ENCODE assay signal across 9 cellular contexts in genomic region chr1:234617135-234617985, GRCh38. TPM values are rescaled to one million over a fixed set of nuclear protein-coding genes. Genes with fewer than 3 reads are reported as not detected.
DNase-seq lines count a peak whose midpoint lies in the region; ATAC-seq, FAIRE-seq and TF ChIP-seq lines count a peak whose summit lies in the region.
"Had no signal": no experiment of that assay in that cellular context is flagged by ENCODE, and none has a peak within 500 bp of the region (broad histone marks: within the 10 kb centered on the region; RNA-seq: fewer than 3 reads in every experiment).

No MANE protein-coding gene starts in this region.

- no peak overlapping the region for H4K5ac ChIP-seq in H1 (ENCODE audit: insufficient read length, low read depth, low read length)

- H3K4me1 Mint-ChIP-seq in neural progenitor cell: peaks cover 52% of the 10 kb centered on the region
- H3K4me1 Mint-ChIP-seq in stimulated activated naive CD8-positive, alpha-beta T cell treated with anti-CD3 and anti-CD28 coated beads, Interleukin-15, amount 100 ng/mL, for 72 hours: peaks cover 48% of the 10 kb centered on the region

- H3K27ac ChIP-seq in BLaER1 treated with 17β-estradiol and CSF1 and Interleukin-3, amounts not matched to agents 10 nM and 100 nM: peak overlapping the region in 8 of 11 experiments; percentile 20 to 100 (median 54); a peak in 14 of 22 replicates
- H3K27ac ChIP-seq in MM.1S (ENCODE audit: low read length): no peak overlapping the region
- peak overlapping the region; percentile 18; the same call in 1 of the 2 replicates for H3K27ac ChIP-seq in H1 (ENCODE audit: low read depth, low read length)
- H3K27ac ChIP-seq in neural progenitor cell: no peak overlapping the region

- H4K8ac ChIP-seq in H1 (ENCODE audit: extremely low read depth, insufficient read depth, low read length): no peak overlapping the region

- H2BK120ac ChIP-seq in H1 (replicated peaks; ENCODE audit: low read depth, low read length): peak overlapping the region; percentile 75

- peaks cover 6% of the 10 kb centered on the region for H3K27me3 Mint-ChIP-seq in neural progenitor cell (ENCODE audit: insufficient read depth, low read depth)
- H3K27me3 Mint-ChIP-seq in stimulated activated naive CD8-positive, alpha-beta T cell treated with anti-CD3 and anti-CD28 coated beads, Interleukin-15, amount 100 ng/mL, for 72 hours: no peaks in the 10 kb centered on the region

- peak overlapping the region; percentile 22 for H3K27ac Mint-ChIP-seq in neural progenitor cell
- H3K27ac Mint-ChIP-seq in stimulated activated naive CD8-positive, alpha-beta T cell treated with anti-CD3 and anti-CD28 coated beads, Interleukin-15, amount 100 ng/mL, for 72 hours: no peak overlapping the region

- no peak overlapping the region for H3K23ac ChIP-seq in H1 (ENCODE audit: insufficient read length)

- peak overlapping the region; percentile 90 for H2AK5ac ChIP-seq in H1 (ENCODE audit: low read depth, low read length)

- no peak overlapping the region for H3K56ac ChIP-seq in H1 (replicated peaks; ENCODE audit: insufficient read length, low read depth, low read length)

- H3K23me2 ChIP-seq in H1 (ENCODE audit: low read depth, low read length): no peaks in the 10 kb centered on the region

- no peak overlapping the region for H3K18ac ChIP-seq in H1 (ENCODE audit: extremely low read depth, low read length)

- H3K36me3 Mint-ChIP-seq in neural progenitor cell: no peaks in the 10 kb centered on the region

- H2BK12ac ChIP-seq in H1 (ENCODE audit: low read depth, low read length): 0 out of 2 replicates have a peak overlapping the region, but pooled peaks have one; percentile 32

- DNase-seq in MM.1S (no peak), H1 (ENCODE audit: low read depth in 1 of 2, low spot score in 2 of 2) (no peak), neural progenitor cell (ENCODE audit: low spot score) (no peak), NCI-H748 (lab: John Stamatoyannopoulos, UW; ENCODE audit: unreplicated experiment) (no peak)
- no peak for DNase-seq in stimulated activated naive CD8-positive, alpha-beta T cell treated with anti-CD3 and anti-CD28 coated beads, Interleukin-15, amount 100 ng/mL, for 72 hours
- DNase-seq: NCI-H446 treated with DMSO at 0.1 percent for 48 hours had no signal

- no peaks in the 10 kb centered on the region for H3K79me1 ChIP-seq in H1 (ENCODE audit: low read depth, low read length)

- H3K79me2 ChIP-seq in MM.1S (ENCODE audit: low read length) (no peaks in the 10 kb centered on the region), H1 (ENCODE audit: control insufficient read depth in 1 of 2, insufficient read depth in 2 of 2, low read length in 2 of 2) (no peaks in the 10 kb centered on the region), neural progenitor cell (ENCODE audit: low read depth) (no peaks in the 10 kb centered on the region)

- H3F3A ChIP-seq in MM.1S (ENCODE audit: insufficient read depth, low read length) (peaks cover 12% of the 10 kb centered on the region), neural progenitor cell (ENCODE audit: low read depth) (peaks cover 8% of the 10 kb centered on the region)

- no peaks in the 10 kb centered on the region for H3K9me3 ChIP-seq in BLaER1 treated with 17β-estradiol and CSF1 and Interleukin-3, amounts not matched to agents 10 nM and 100 nM (replicated peaks in 1 of 11)
- H3K9me3 ChIP-seq in MM.1S (replicated peaks; ENCODE audit: insufficient read depth, low read length) (no peaks in the 10 kb centered on the region), H1 (ENCODE audit: insufficient read depth in 2 of 2, low read depth in 1 of 2, low read length in 1 of 2) (no peaks in the 10 kb centered on the region), neural progenitor cell (ENCODE audit: low read depth) (no peaks in the 10 kb centered on the region)

- no peak for TF ChIP-seq EP300 in H1 (IDR thresholded peaks at IDR 0.05; ENCODE audit: borderline replicate concordance in 1 of 2, low read depth in 2 of 2, low read length in 2 of 2)

- peaks cover 47 to 84% (median 78%) of the 10 kb centered on the region in 10 experiments for H3K4me1 ChIP-seq in BLaER1 treated with 17β-estradiol and CSF1 and Interleukin-3, amounts not matched to agents 10 nM and 100 nM
- H3K4me1 ChIP-seq in MM.1S (ENCODE audit: low read length) (peaks cover 16% of the 10 kb centered on the region), H1 (replicated peaks in 1 of 4; ENCODE audit: control insufficient read depth in 3 of 4, insufficient read depth in 4 of 4, low read length in 3 of 4) (peaks cover 2 to 17% (median 10%) of the 10 kb centered on the region in 4 experiments; a peak in 5 of 7 replicates), neural progenitor cell (peaks cover 29% of the 10 kb centered on the region)

- peak overlapping the region; percentile 45 for H4K91ac ChIP-seq in H1 (replicated peaks; ENCODE audit: insufficient read length, low read length)

- peak overlapping the region; percentile 39 to 99 (median 65) for H3K4me2 ChIP-seq in BLaER1 treated with 17β-estradiol and CSF1 and Interleukin-3, amounts not matched to agents 10 nM and 100 nM
- H3K4me2 ChIP-seq in MM.1S (ENCODE audit: low read depth, low read length) (no peak overlapping the region), H1 (ENCODE audit: insufficient read depth in 1 of 2, low read depth in 2 of 2, low read length in 2 of 2) (no peak overlapping the region), neural progenitor cell (no peak overlapping the region)

- H3K4me3 Mint-ChIP-seq in neural progenitor cell: no peak overlapping the region
- no peak overlapping the region for H3K4me3 Mint-ChIP-seq in stimulated activated naive CD8-positive, alpha-beta T cell treated with anti-CD3 and anti-CD28 coated beads, Interleukin-15, amount 100 ng/mL, for 72 hours

- no peak overlapping the region for H2AFZ ChIP-seq in MM.1S (ENCODE audit: low read length)
- no peak overlapping the region for H2AFZ ChIP-seq in H1 (ENCODE audit: low read length)
- H2AFZ ChIP-seq in neural progenitor cell (replicated peaks): no peak overlapping the region

- POLR2A ChIA-PET in H1 (lab: Charles Lee; ENCODE audit: partially characterized antibody): interaction anchor here (1.0 to 1.3 kb wide), 3 partner anchors 11 to 109 kb away, joined by 3 read pairs; no protein-coding TSS in a partner anchor

- H3K14ac ChIP-seq in H1 (ENCODE audit: insufficient read length): no peak overlapping the region

- no peaks in the 10 kb centered on the region for H3K9me3 Mint-ChIP-seq in neural progenitor cell
- H3K9me3 Mint-ChIP-seq in stimulated activated naive CD8-positive, alpha-beta T cell treated with anti-CD3 and anti-CD28 coated beads, Interleukin-15, amount 100 ng/mL, for 72 hours: no peaks in the 10 kb centered on the region

- 0 out of 2 replicates have a peak overlapping the region, but pooled peaks have one; percentile 50 for H2BK20ac ChIP-seq in H1 (ENCODE audit: low read length)

- 82% methylated on average over 14 of the region's 14 CpGs; no CpG with 5 or more reads in 1 of the 2 experiments for WGBS in H1 (ENCODE audit: extremely low coverage in 1 of 2, insufficient coverage in 1 of 2, insufficient read length in 1 of 2, insufficient replicate concordance in 2 of 2, low coverage in 1 of 2, low lambda C conversion rate in 2 of 2, missing lambda C conversion rate in 1 of 2), 2 experiments

- 0 out of 22 replicates have a peak overlapping the region, but pooled peaks of 1 of the 11 experiments have one; percentile 8 for H3K9ac ChIP-seq in BLaER1 treated with 17β-estradiol and CSF1 and Interleukin-3, amounts not matched to agents 10 nM and 100 nM
- H3K9ac ChIP-seq in MM.1S (ENCODE audit: low read length) (no peak overlapping the region), H1 (replicated peaks in 1 of 4; ENCODE audit: extremely low read depth in 1 of 4, low read depth in 3 of 4, low read length in 3 of 4) (no peak overlapping the region), neural progenitor cell (no peak overlapping the region)

- CTCF ChIA-PET in H1 (lab: Charles Lee; ENCODE audit: partially characterized antibody): interaction anchor here (0.6 to 1.8 kb wide), 9 partner anchors 12 to 472 kb away, joined by 3 to 7 read pairs (median 4); no protein-coding TSS in a partner anchor

- H3K27me3 ChIP-seq in BLaER1 treated with 17β-estradiol and CSF1 and Interleukin-3, amounts not matched to agents 10 nM and 100 nM: no peaks in the 10 kb centered on the region
- no peaks in the 10 kb centered on the region for H3K27me3 ChIP-seq in MM.1S (replicated peaks; ENCODE audit: insufficient read depth, low read length)
- H3K27me3 ChIP-seq in H1 (replicated peaks in 1 of 4; ENCODE audit: control insufficient read depth in 3 of 4, extremely low read depth in 1 of 4, insufficient read depth in 3 of 4, low read length in 3 of 4): no peaks in the 10 kb centered on the region
- no peaks in the 10 kb centered on the region for H3K27me3 ChIP-seq in neural progenitor cell

- H3K9me2 ChIP-seq in MM.1S (replicated peaks; ENCODE audit: insufficient read depth, low read length): no peaks in the 10 kb centered on the region

- ATAC-seq in HG03108 (IDR thresholded peaks at IDR 0.05; ENCODE audit: unreplicated experiment) (no peak), HG03432 (IDR thresholded peaks at IDR 0.05; ENCODE audit: unreplicated experiment) (no peak)
- no peak for ATAC-seq in stimulated activated naive CD8-positive, alpha-beta T cell treated with anti-CD3 and anti-CD28 coated beads, Interleukin-15, amount 100 ng/mL, for 72 hours

- TF ChIP-seq POLR2A in H1 (IDR thresholded peaks at IDR 0.05; ENCODE audit: control extremely low read depth in 1 of 2, low read depth in 2 of 2, low read length in 2 of 2): no peak

- H2BK5ac ChIP-seq in H1 (ENCODE audit: low read depth, low read length): 0 out of 2 replicates have a peak overlapping the region, but pooled peaks have one; percentile 28

- no peak for FAIRE-seq in H1 (lab: Jason Lieb, UNC)

- H2BK15ac ChIP-seq in H1 (ENCODE audit: low read length): no peak overlapping the region

- no peaks in the 10 kb centered on the region for H3K36me3 ChIP-seq in BLaER1 treated with 17β-estradiol and CSF1 and Interleukin-3, amounts not matched to agents 10 nM and 100 nM
- H3K36me3 ChIP-seq in MM.1S (replicated peaks; ENCODE audit: insufficient read depth, low read length) (no peaks in the 10 kb centered on the region), H1 (ENCODE audit: control insufficient read depth in 2 of 4, insufficient read depth in 4 of 4, low read length in 3 of 4) (no peaks in the 10 kb centered on the region), neural progenitor cell (no peaks in the 10 kb centered on the region)

- no peak overlapping the region for H3K4ac ChIP-seq in H1 (replicated peaks; ENCODE audit: insufficient read length, low read depth, low read length)

- TF ChIP-seq RAD21 in H1 (IDR thresholded peaks at IDR 0.05 in 1 of 2, conservative IDR thresholded peaks at IDR 0.05 in 1 of 2; ENCODE audit: low read depth in 2 of 2, low read length in 2 of 2): peak; percentile 20 to 38

- TF ChIP-seq CTCF in MM.1S (IDR thresholded peaks at IDR 0.05; ENCODE audit: low read length) (peak; percentile 19; the same call in 1 of the 2 replicates), H1 (IDR thresholded peaks at IDR 0.05; ENCODE audit: control extremely low read depth in 1 of 3, insufficient read depth in 1 of 3, low read depth in 1 of 3, low read length in 3 of 3) (peak in 1 of 3 experiments; percentile 23; a peak in 1 of 4 replicates), neural progenitor cell (IDR thresholded peaks at IDR 0.05) (peak; percentile 22)

- no peak overlapping the region for H3K4me3 ChIP-seq in BLaER1 treated with 17β-estradiol and CSF1 and Interleukin-3, amounts not matched to agents 10 nM and 100 nM
- H3K4me3 ChIP-seq in MM.1S (ENCODE audit: low read length) (no peak overlapping the region), H1 (ENCODE audit: extremely low read depth in 1 of 4, insufficient read depth in 2 of 4, low read depth in 3 of 4, low read length in 4 of 4) (no peak overlapping the region), neural progenitor cell (no peak overlapping the region)

- no peaks in the 10 kb centered on the region for H4K20me1 ChIP-seq in BLaER1 treated with 17β-estradiol and CSF1 and Interleukin-3, amounts not matched to agents 10 nM and 100 nM
- H4K20me1 ChIP-seq in MM.1S (ENCODE audit: insufficient read depth, low read length) (no peaks in the 10 kb centered on the region), H1 (replicated peaks in 1 of 2; ENCODE audit: control insufficient read depth in 1 of 2, insufficient read depth in 2 of 2, low read length in 2 of 2) (no peaks in the 10 kb centered on the region), neural progenitor cell (ENCODE audit: low read depth) (no peaks in the 10 kb centered on the region)

RNA-seq across cellular contexts. Expression of gene IRF2BP2, which starts 7.4 kb away (rescaled TPM):
- total RNA-seq in H1 (2021; fragmentation: NEBNext Ultra II Directional; extraction: Animal tissue kit (Norgen Biotek cat#: 25700)): 67.5 and 68.9 TPM in 2 replicates
- 24.9 and 36.0 TPM in 2 replicates for polyA plus RNA-seq in H1 (2011; rRNA removed)
- polyA plus RNA-seq in H1 (2011; cell fraction: cytosol; rRNA removed): 14.9 TPM
- polyA plus RNA-seq in H1 (2011; cell fraction: nucleus; rRNA removed): 108 TPM
- 22.9 to 44.8 TPM (median 38.6 TPM) in 4 replicates for polyA plus RNA-seq in H1 (2012, experiment 1 of 2)
- polyA plus RNA-seq in H1 (2012, experiment 2 of 2): 26.3 TPM
- 31.8 TPM for polyA plus RNA-seq in H1 (2013, experiment 1 of 2)
- polyA plus RNA-seq in H1 (2013, experiment 2 of 2): 31.3 TPM
- 22.1 and 38.7 TPM in 2 replicates for polyA minus RNA-seq in H1 (2011; rRNA and poly(A)+ RNA removed)
- 41.8 TPM for polyA minus RNA-seq in H1 (2011; cell fraction: cytosol; rRNA and poly(A)+ RNA removed)
- 37.3 TPM for polyA minus RNA-seq in H1 (2011; cell fraction: nucleus; rRNA and poly(A)+ RNA removed)
- total RNA-seq in neural progenitor cell (ENCODE audit: low replicate concordance): 21.2 and 22.9 TPM in 2 replicates

Comparison
In these comparisons a context has a peak if more than half of its experiments do, and no peak if none do; other contexts are left out.
1. H3K27ac ChIP-seq: peak in BLaER1 treated with 17β-estradiol and CSF1 and Interleukin-3, amounts not matched to agents 10 nM and 100 nM (8 of 11) and H1 (single experiment); none in MM.1S (single experiment) and neural progenitor cell (single experiment).
2. H3K4me2 ChIP-seq: peak in BLaER1 treated with 17β-estradiol and CSF1 and Interleukin-3, amounts not matched to agents 10 nM and 100 nM (11 of 11); none in MM.1S (single experiment), H1 (0 of 2) and neural progenitor cell (single experiment).